Comparison of ENCODE assay signal across 18 cellular contexts in the genomic region with DNA sequence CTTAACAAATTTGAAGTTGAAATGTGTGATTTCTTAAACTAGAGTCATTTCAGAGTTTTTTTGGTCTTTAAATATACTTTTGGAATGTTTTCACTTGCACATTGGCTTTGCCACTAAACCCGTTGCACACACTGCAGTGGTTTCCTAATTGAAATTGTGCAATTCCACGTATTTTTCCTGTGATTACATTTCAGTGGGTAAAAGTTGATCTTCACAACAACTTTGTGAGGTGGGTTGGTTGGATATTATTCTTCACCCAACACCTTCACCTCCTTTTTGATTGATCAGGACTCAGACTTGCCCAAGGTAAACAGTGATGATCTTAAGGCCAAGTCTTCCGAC.
"Had no signal": no experiment of that assay in that cellular context is flagged by ENCODE, and none has a peak within 500 bp of the region (broad histone marks: within the 10 kb centered on the region; RNA-seq: fewer than 3 reads in every experiment).

No MANE protein-coding gene starts in this region.

- H2AFZ ChIP-seq: neural progenitor cell had no signal

- FAIRE-seq: pancreas had no signal

- H3K9ac ChIP-seq: neural progenitor cell had no signal

- H3K9me3 ChIP-seq: pancreas, tibial nerve, vagina had no signal

- H3K27me3 ChIP-seq: neural progenitor cell, pancreas, tibial nerve, vagina had no signal

- H3K27ac ChIP-seq: neural progenitor cell, skin epidermis, tibial nerve, vagina had no signal

- H3K4me3 ChIP-seq: lung, neural progenitor cell, pancreas, skin epidermis, tibial nerve, vagina had no signal

- H3K36me3 ChIP-seq: neural progenitor cell, pancreas, tibial nerve, vagina had no signal

- DNase-seq: activated CD4-positive, alpha-beta T cell treated with anti-CD3 and anti-CD28 coated beads, Interleukin-2, amount 10 ng/mL, durations not matched to agents 7 days and 5 days; activated gamma-delta T cell treated with Interleukin-2 at 50 U/mL for 16 hours; cerebellar nuclear complex; erythroblast; foreskin melanocyte; head of caudate nucleus; left cardiac atrium; pancreas; retina; stimulated activated CD4-positive, alpha-beta T cell treated with anti-CD3 and anti-CD28 coated beads, Interleukin-15, amount 100 ng/mL, for 24 hours; stimulated activated CD4-positive, alpha-beta T cell treated with anti-CD3 and anti-CD28 coated beads, Interleukin-4, amount 100 ng/mL, for 1 hour; stimulated activated naive CD4-positive, alpha-beta T cell; substantia nigra had no signal

- H3K4me2 ChIP-seq: neural progenitor cell had no signal

- ATAC-seq: left cardiac atrium had no signal
